18 cellular contexts compared by ENCODE assay signal in genomic region chr14:94356379-94357056, GRCh38. TPM values are rescaled to one million over a fixed set of nuclear protein-coding genes. Genes with fewer than 3 reads are reported as not detected.
A peak's percentile ranks its signal among the peaks of the same experiment; 100 is the strongest.
DNase-seq lines count a peak whose midpoint lies in the region; TF ChIP-seq lines count a peak whose summit lies in the region.
"Had no signal": no experiment of that assay in that cellular context is flagged by ENCODE, and none has a peak within 500 bp of the region (broad histone marks: within the 10 kb centered on the region; RNA-seq: fewer than 3 reads in every experiment).

No MANE protein-coding gene starts in this region.

- no peak overlapping the region for H3K4me3 ChIP-seq in choroid plexus epithelial cell (ENCODE audit: low read depth, low read length)
- H3K4me3 ChIP-seq in liver (ENCODE audit: low read depth in 1 of 3, low read length in 3 of 3) = no peak overlapping the region
- no peak overlapping the region for H3K4me3 ChIP-seq in stomach
- H3K4me3 ChIP-seq: GM12878, SJSA1 had no signal

- no peak for TF ChIP-seq POLR2A in stomach (IDR thresholded peaks at IDR 0.05)

- DNase-seq in DMS53 (lab: John Stamatoyannopoulos, UW) (peak; percentile 21), DMS53 treated with DMSO at 0.1 percent for 48 hours (lab: John Stamatoyannopoulos, UW; ENCODE audit: unreplicated experiment) (no peak), choroid plexus epithelial cell (ENCODE audit: low read depth) (peak; percentile 19), stomach (peak; percentile 24), middle frontal gyrus (ENCODE audit: extremely low spot score, low spot score) (no peak), NCI-H446 (lab: John Stamatoyannopoulos, UW) (no peak)
- no peak for DNase-seq in activated CD4-positive, CD25-positive, alpha-beta regulatory T cell (lab: John Stamatoyannopoulos, UW)
- DNase-seq: HCEC 1CT, KBM-7, NCI-H1436 treated with DMSO at 0.1 percent for 48 hours, NCI-H2227 treated with DMSO at 0.1 percent for 48 hours, NCI-H526, PC-3 had no signal

- TF ChIP-seq RAD21 in liver (IDR thresholded peaks at IDR 0.05) = no peak

- H3K27ac ChIP-seq in liver (ENCODE audit: low read depth in 1 of 2, low read length in 2 of 2) (no peak overlapping the region), stomach (no peak overlapping the region)
- H3K27ac ChIP-seq: 22Rv1, HL-60, SJSA1 had no signal

- 66% methylated on average over 5 of the region's 5 CpGs for WGBS in liver
- WGBS in stomach, 5 donors = 65 to 81% (median 71%) methylated on average over 5 of the region's 5 CpGs

- H3K27me3 ChIP-seq in liver (ENCODE audit: control insufficient read depth in 4 of 4, insufficient read depth in 4 of 4, low read length in 3 of 4) (no peaks in the 10 kb centered on the region), stomach (peaks cover 0 to 16% (median 0%) of the 10 kb centered on the region in 3 donors)
- H3K27me3 ChIP-seq: SJSA1 had no signal

- peaks cover 9 to 20% (median 15%) of the 10 kb centered on the region in 4 donors for H3K4me1 ChIP-seq in liver (ENCODE audit: control insufficient read depth in 4 of 4, insufficient read depth in 4 of 4, low read length in 3 of 4)
- H3K4me1 ChIP-seq in stomach = peaks cover 0 to 4% (median 0%) of the 10 kb centered on the region in 4 donors
- H3K4me1 ChIP-seq: SJSA1 had no signal

- no peak for TF ChIP-seq CTCF in choroid plexus epithelial cell (conservative IDR thresholded peaks at IDR 0.05; ENCODE audit: low read depth, low read length)
- TF ChIP-seq CTCF in liver (IDR thresholded peaks at IDR 0.05; ENCODE audit: low read depth, low read length, missing input control) = no peak
- no peak for TF ChIP-seq CTCF in stomach (IDR thresholded peaks at IDR 0.05)

- H3K9ac ChIP-seq in liver (ENCODE audit: low read depth in 1 of 2, low read length in 2 of 2) = no peak overlapping the region

- intact Hi-C loops in stomach (cut with DNase I; ENCODE audit: low total_unique reads) = no loop called here

- TF ChIP-seq EP300 in stomach (IDR thresholded peaks at IDR 0.05) = no peak

- H3K36me3 ChIP-seq in liver (ENCODE audit: control insufficient read depth in 4 of 4, insufficient read depth in 3 of 4, low read depth in 1 of 4, low read length in 3 of 4) (no peaks in the 10 kb centered on the region), stomach (no peaks in the 10 kb centered on the region)
- H3K36me3 ChIP-seq: SJSA1 had no signal

- H3K9me3 ChIP-seq in liver (ENCODE audit: control insufficient read depth in 4 of 4, low read length in 3 of 4) (no peaks in the 10 kb centered on the region), stomach (no peaks in the 10 kb centered on the region)
- H3K9me3 ChIP-seq: SJSA1 had no signal

TF ChIP-seq in liver, 16 proteins besides CTCF, POLR2A, EP300 and RAD21:
- peak; percentile 32 for TF ChIP-seq FOXA2 (IDR thresholded peaks at IDR 0.05)
- TF ChIP-seq GABPA (IDR thresholded peaks at IDR 0.05 in 1 of 2, conservative IDR thresholded peaks at IDR 0.05 in 1 of 2) = no peak
- peak; percentile 11 for TF ChIP-seq MAX (IDR thresholded peaks at IDR 0.05)

RNA-seq across cellular contexts. Expression of gene SERPINA2, which starts 10.0 kb away (rescaled TPM):
- total RNA-seq in liver (not detected), stomach (not detected)
- polyA plus RNA-seq in liver (not detected), stomach (not detected)
- total RNA-seq: GM12878, PC-3, SJSA1 had no signal
- polyA plus RNA-seq: GM12878 had no signal

RNA-seq across cellular contexts. Expression of gene SERPINA1, which starts 31.9 kb away (rescaled TPM):
- total RNA-seq in liver = over 10,000 TPM; 10,220 to 22,719 TPM
- over 10,000 TPM; 28,447 to 47,972 TPM for polyA plus RNA-seq in liver
- total RNA-seq in stomach = 100 to 1,000 TPM in 2 of 5 donors, 10 to 100 TPM in 3; 10.5 to 315 (median 46.3) TPM
- 1,000 to 10,000 TPM in 1 of 3 donors, 100 to 1,000 TPM in 1, 10 to 100 TPM in 1; 37.6 to 1,332 (median 307) TPM for polyA plus RNA-seq in stomach

RNA-seq across cellular contexts. Expression of gene SERPINA6, which starts 33.4 kb away (rescaled TPM):
- total RNA-seq in liver (100 to 1,000 TPM; 188 to 330 TPM), stomach (not detected)
- polyA plus RNA-seq in liver (100 to 1,000 TPM; 327 to 357 TPM), stomach (under 1 TPM in 1 of 3 donors, not detected in 2; 0.19 TPM)
- total RNA-seq: PC-3, SJSA1 had no signal

Comparison
In these comparisons a context has a peak if more than half of its experiments do, and no peak if none do; other contexts are left out.
1. DNase-seq: peak in DMS53 (single experiment), choroid plexus epithelial cell (single experiment) and stomach (single experiment); none in DMS53 treated with DMSO at 0.1 percent for 48 hours (single experiment), activated CD4-positive, CD25-positive, alpha-beta regulatory T cell (0 of 4), middle frontal gyrus (single experiment) and NCI-H446 (0 of 2).
2. RNA of gene SERPINA1, which starts 31.9 kb away (total RNA-seq): 10,220 to 22,719 TPM in liver; 10.5 to 315 TPM in stomach; every median in the first group is over 10 times any median in the second.
3. RNA of gene SERPINA6, which starts 33.4 kb away (total RNA-seq): 188 to 330 TPM in liver; not detected in stomach; every median in the first group is over 100 times any median in the second.